In genomic region chr11:35664977-35665441, GRCh38 we compare ENCODE assay signal across 1 cellular context.
TF ChIP-seq lines count a peak whose summit lies in the region.

No MANE protein-coding gene starts in this region.

TF ChIP-seq in endothelial cell of umbilical vein, 7 proteins besides CTCF, POLR2A, EP300 and RAD21:
- no peak for TF ChIP-seq JUN (IDR thresholded peaks at IDR 0.05; ENCODE audit: borderline replicate concordance, insufficient read depth, insufficient read length, low read depth)
- no peak for TF ChIP-seq GATA2 (IDR thresholded peaks at IDR 0.05; ENCODE audit: insufficient read depth, insufficient read length, low read depth, low read length)
